Comparison of ENCODE assay signal across 8 cellular contexts in the genomic region with DNA sequence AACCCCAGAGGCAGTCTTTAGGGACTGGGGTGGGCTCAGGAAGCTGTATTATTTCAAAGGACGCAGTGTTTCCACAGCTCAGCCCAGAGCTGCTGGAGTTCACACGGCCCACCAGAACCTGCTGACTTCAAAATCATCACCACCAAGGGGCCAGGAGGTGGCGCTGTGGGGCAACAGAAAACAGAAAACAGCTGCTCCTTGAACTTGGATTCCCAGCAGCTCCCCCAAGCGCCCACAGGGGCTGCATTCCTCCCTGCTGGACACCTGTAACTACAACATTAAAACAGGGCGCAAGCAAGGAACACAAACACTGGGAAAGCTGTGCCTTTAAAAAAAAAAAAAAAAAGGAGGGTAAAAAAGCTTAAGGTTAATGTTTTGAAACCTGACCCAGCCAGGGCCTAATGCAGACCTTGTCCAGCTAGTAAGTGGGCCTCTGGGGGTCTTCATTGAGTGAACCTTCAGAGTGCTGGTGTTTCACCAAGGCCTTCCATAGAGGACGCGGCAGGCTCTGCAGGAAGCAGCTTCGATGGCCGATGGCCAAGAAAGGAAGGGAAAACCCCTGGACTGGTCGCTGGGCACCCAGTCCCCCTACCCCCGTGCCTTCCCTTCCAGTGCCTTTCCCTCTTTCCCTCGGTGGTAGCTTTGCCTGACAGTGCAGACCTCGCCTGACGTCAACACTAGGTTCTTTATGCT. TPM values are rescaled to one million over a fixed set of nuclear protein-coding genes. Genes with fewer than 3 reads are reported as not detected.
DNase-seq lines count a peak whose midpoint lies in the region; ATAC-seq and TF ChIP-seq lines count a peak whose summit lies in the region.

No MANE protein-coding gene starts in this region.

- H3K9me3 ChIP-seq in liver (ENCODE audit: control insufficient read depth in 4 of 4, low read length in 3 of 4), result no peaks in the 10 kb centered on the region

- peak overlapping the region; percentile 30 to 60 for H3K9ac ChIP-seq in liver (ENCODE audit: low read depth in 1 of 2, low read length in 2 of 2)

- peak; percentile 91 to 95 for TF ChIP-seq RAD21 in liver (IDR thresholded peaks at IDR 0.05)

- TF ChIP-seq CTCF in coronary artery (IDR thresholded peaks at IDR 0.05) (peak; percentile 85), liver (IDR thresholded peaks at IDR 0.05; ENCODE audit: low read depth, low read length, missing input control) (peak; percentile 88)

- WGBS in liver, result 17% methylated on average over 14 of the region's 14 CpGs

- H3K27ac ChIP-seq in coronary artery (no peak overlapping the region), liver (ENCODE audit: low read depth in 1 of 2, low read length in 2 of 2) (peak overlapping the region; percentile 82)

- no peaks in the 10 kb centered on the region for H3K27me3 ChIP-seq in liver (ENCODE audit: control insufficient read depth in 4 of 4, insufficient read depth in 4 of 4, low read length in 3 of 4)

- DNase-seq in DMS153 treated with DMSO at 0.1 percent for 48 hours (lab: John Stamatoyannopoulos, UW; ENCODE audit: unreplicated experiment), result peak; percentile 58
- peak; percentile 70 to 95 for DNase-seq in NCI-H526 (lab: John Stamatoyannopoulos, UW)
- peak; percentile 87 for DNase-seq in activated CD4-positive, alpha-beta T cell treated with anti-CD3 and anti-CD28 coated beads for 48 hours
- peak; percentile 80 for DNase-seq in coronary artery (ENCODE audit: low spot score)
- DNase-seq in stimulated activated CD4-positive, alpha-beta T cell treated with anti-CD3 and anti-CD28 coated beads, Interleukin-4, amount 100 ng/mL, for 24 hours, result peak; percentile 83

- peak; percentile 59 for ATAC-seq in HG03280 (IDR thresholded peaks at IDR 0.05; ENCODE audit: unreplicated experiment)
- ATAC-seq in GM18861 (IDR thresholded peaks at IDR 0.05; ENCODE audit: unreplicated experiment), result no peak

- H3K4me3 ChIP-seq in coronary artery (no peak overlapping the region), liver (ENCODE audit: low read depth in 1 of 3, low read length in 3 of 3) (no peak overlapping the region)

- peaks cover 5 to 49% (median 32%) of the 10 kb centered on the region in 4 donors for H3K4me1 ChIP-seq in liver (ENCODE audit: control insufficient read depth in 4 of 4, insufficient read depth in 4 of 4, low read length in 3 of 4)

- H3K36me3 ChIP-seq in liver (ENCODE audit: control insufficient read depth in 4 of 4, insufficient read depth in 3 of 4, low read depth in 1 of 4, low read length in 3 of 4), result peaks cover 0 to 2% (median 0%) of the 10 kb centered on the region in 4 donors

TF ChIP-seq in liver, 16 proteins besides CTCF, POLR2A, EP300 and RAD21:
- TF ChIP-seq HNF4G (IDR thresholded peaks at IDR 0.05) (peak; percentile 23), NR2F2 (IDR thresholded peaks at IDR 0.05) (no peak), RXRA (IDR thresholded peaks at IDR 0.05) (peak; percentile 47 to 49), HNF4A (conservative IDR thresholded peaks at IDR 0.05) (peak in 1 of 2 donors; percentile 39), TAF1 (conservative IDR thresholded peaks at IDR 0.05) (no peak), YY1 (IDR thresholded peaks at IDR 0.05) (no peak), FOXA2 (IDR thresholded peaks at IDR 0.05) (no peak)
- TF ChIP-seq, protein P1, sequence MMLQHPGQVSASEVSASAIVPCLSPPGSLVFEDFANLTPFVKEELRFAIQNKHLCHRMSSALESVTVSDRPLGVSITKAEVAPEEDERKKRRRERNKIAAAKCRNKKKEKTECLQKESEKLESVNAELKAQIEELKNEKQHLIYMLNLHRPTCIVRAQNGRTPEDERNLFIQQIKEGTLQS (IDR thresholded peaks at IDR 0.05), result no peak
- TF ChIP-seq, protein P2, sequence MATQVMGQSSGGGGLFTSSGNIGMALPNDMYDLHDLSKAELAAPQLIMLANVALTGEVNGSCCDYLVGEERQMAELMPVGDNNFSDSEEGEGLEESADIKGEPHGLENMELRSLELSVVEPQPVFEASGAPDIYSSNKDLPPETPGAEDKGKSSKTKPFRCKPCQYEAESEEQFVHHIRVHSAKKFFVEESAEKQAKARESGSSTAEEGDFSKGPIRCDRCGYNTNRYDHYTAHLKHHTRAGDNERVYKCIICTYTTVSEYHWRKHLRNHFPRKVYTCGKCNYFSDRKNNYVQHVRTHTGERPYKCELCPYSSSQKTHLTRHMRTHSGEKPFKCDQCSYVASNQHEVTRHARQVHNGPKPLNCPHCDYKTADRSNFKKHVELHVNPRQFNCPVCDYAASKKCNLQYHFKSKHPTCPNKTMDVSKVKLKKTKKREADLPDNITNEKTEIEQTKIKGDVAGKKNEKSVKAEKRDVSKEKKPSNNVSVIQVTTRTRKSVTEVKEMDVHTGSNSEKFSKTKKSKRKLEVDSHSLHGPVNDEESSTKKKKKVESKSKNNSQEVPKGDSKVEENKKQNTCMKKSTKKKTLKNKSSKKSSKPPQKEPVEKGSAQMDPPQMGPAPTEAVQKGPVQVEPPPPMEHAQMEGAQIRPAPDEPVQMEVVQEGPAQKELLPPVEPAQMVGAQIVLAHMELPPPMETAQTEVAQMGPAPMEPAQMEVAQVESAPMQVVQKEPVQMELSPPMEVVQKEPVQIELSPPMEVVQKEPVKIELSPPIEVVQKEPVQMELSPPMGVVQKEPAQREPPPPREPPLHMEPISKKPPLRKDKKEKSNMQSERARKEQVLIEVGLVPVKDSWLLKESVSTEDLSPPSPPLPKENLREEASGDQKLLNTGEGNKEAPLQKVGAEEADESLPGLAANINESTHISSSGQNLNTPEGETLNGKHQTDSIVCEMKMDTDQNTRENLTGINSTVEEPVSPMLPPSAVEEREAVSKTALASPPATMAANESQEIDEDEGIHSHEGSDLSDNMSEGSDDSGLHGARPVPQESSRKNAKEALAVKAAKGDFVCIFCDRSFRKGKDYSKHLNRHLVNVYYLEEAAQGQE (IDR thresholded peaks at IDR 0.05), result peak; percentile 38
- TF ChIP-seq, protein P3, sequence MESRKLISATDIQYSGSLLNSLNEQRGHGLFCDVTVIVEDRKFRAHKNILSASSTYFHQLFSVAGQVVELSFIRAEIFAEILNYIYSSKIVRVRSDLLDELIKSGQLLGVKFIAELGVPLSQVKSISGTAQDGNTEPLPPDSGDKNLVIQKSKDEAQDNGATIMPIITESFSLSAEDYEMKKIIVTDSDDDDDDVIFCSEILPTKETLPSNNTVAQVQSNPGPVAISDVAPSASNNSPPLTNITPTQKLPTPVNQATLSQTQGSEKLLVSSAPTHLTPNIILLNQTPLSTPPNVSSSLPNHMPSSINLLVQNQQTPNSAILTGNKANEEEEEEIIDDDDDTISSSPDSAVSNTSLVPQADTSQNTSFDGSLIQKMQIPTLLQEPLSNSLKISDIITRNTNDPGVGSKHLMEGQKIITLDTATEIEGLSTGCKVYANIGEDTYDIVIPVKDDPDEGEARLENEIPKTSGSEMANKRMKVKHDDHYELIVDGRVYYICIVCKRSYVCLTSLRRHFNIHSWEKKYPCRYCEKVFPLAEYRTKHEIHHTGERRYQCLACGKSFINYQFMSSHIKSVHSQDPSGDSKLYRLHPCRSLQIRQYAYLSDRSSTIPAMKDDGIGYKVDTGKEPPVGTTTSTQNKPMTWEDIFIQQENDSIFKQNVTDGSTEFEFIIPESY (IDR thresholded peaks at IDR 0.05), result no peak

RNA-seq across cellular contexts. Expression of a gene that starts 25.9 kb away (rescaled TPM):
- total RNA-seq in liver, result 10 to 100 TPM in 1 of 2 donors, 1 to 10 TPM in 1; 1.6 to 22.6 TPM
- polyA plus RNA-seq in liver, result 10 to 100 TPM; 22.1 to 25.9 TPM

RNA-seq across cellular contexts. Expression of a gene that starts 53.5 kb away (rescaled TPM):
- not detected for total RNA-seq in liver
- polyA plus RNA-seq in liver, result not detected

Comparison
In these comparisons a context has a peak if more than half of its experiments do, and no peak if none do; other contexts are left out.
1. H3K27ac ChIP-seq: peak in liver (2 of 2); none in coronary artery (0 of 2).
2. Peak in every context shown above with its lines, with median percentiles within 50 percentile points of each other: DNase-seq.